Comparison of ENCODE assay signal across 9 cellular contexts in genomic region chr18:73842795-73843394, GRCh38.
A peak's percentile ranks its signal among the peaks of the same experiment; 100 is the strongest.
DNase-seq lines count a peak whose midpoint lies in the region; ATAC-seq, FAIRE-seq and TF ChIP-seq lines count a peak whose summit lies in the region.
"Had no signal": no experiment of that assay in that cellular context is flagged by ENCODE, and none has a peak within 500 bp of the region (broad histone marks: within the 10 kb centered on the region; RNA-seq: fewer than 3 reads in every experiment).

No MANE protein-coding gene starts in this region.

- no peaks in the 10 kb centered on the region for H3K36me3 ChIP-seq in SK-N-MC (ENCODE audit: insufficient read depth, low read length)
- H3K36me3 ChIP-seq in astrocyte (ENCODE audit: insufficient read depth, low read length), result no peaks in the 10 kb centered on the region

- H3K4me1 Mint-ChIP-seq in astrocyte (ENCODE audit: low read depth, unreplicated experiment), result peaks cover 2% of the 10 kb centered on the region

- H3K4me3 ChIP-seq in SK-N-MC (peak overlapping the region; percentile 55), astrocyte (ENCODE audit: insufficient read depth, low read depth, low read length) (no peak overlapping the region)

- no peak overlapping the region for H3K9ac ChIP-seq in SK-N-MC (ENCODE audit: insufficient read length)
- H3K9ac ChIP-seq in astrocyte (ENCODE audit: low read length), result peak overlapping the region; percentile 44

- peak; percentile 99 for TF ChIP-seq CTCF in astrocyte (IDR thresholded peaks at IDR 0.05; ENCODE audit: insufficient read depth, low read depth, low read length)

- peaks cover 2% of the 10 kb centered on the region for H3K27me3 ChIP-seq in astrocyte (ENCODE audit: insufficient read depth, low read length)

- H3K27ac ChIP-seq in SK-N-MC (no peak overlapping the region), astrocyte (ENCODE audit: low read depth, low read length) (no peak overlapping the region)
- H3K27ac ChIP-seq: epithelial cell of prostate had no signal

- H3K4me1 ChIP-seq in astrocyte (ENCODE audit: insufficient read depth, low read length), result no peaks in the 10 kb centered on the region

- H3K9me3 Mint-ChIP-seq in astrocyte (ENCODE audit: unreplicated experiment), result peaks cover 1% of the 10 kb centered on the region

- no peaks in the 10 kb centered on the region for H3K36me3 Mint-ChIP-seq in astrocyte (ENCODE audit: low read depth, unreplicated experiment)

- DNase-seq in EH (ENCODE audit: low read depth) (peak; percentile 58), HPDE6-E6E7 (ENCODE audit: extremely low spot score) (peak; percentile 14), SK-N-MC (ENCODE audit: low read depth, low spot score) (no peak), astrocyte (ENCODE audit: low read depth) (peak; percentile 29), iPS DF 4.7 (ENCODE audit: extremely low read depth, low spot score) (peak; percentile 7), HuH-7.5 (ENCODE audit: low spot score) (no peak)
- DNase-seq in stimulated activated CD4-positive, alpha-beta T cell treated with anti-CD3 and anti-CD28 coated beads, Interleukin-1b, Interleukin-23, amount 100 ng/mL, for 24 hours (ENCODE audit: low read depth in 4 of 4, low spot score in 1 of 4), result peak; percentile 7 to 18 (median 12)

- no peak overlapping the region for H3K27ac Mint-ChIP-seq in astrocyte (ENCODE audit: unreplicated experiment)

- no peaks in the 10 kb centered on the region for H4K20me1 ChIP-seq in astrocyte (ENCODE audit: insufficient read depth, low read length)

- H3K4me2 ChIP-seq in astrocyte (ENCODE audit: low read length), result peak overlapping the region; percentile 75

- peaks cover 2% of the 10 kb centered on the region for H3K27me3 Mint-ChIP-seq in astrocyte (ENCODE audit: low read depth, unreplicated experiment)

- peak overlapping the region; percentile 39 for H2AFZ ChIP-seq in astrocyte (ENCODE audit: low read depth, low read length)

- no peaks in the 10 kb centered on the region for H3K79me2 ChIP-seq in astrocyte (ENCODE audit: insufficient read depth, low read length)

- ATAC-seq in GM21360 (IDR thresholded peaks at IDR 0.05; ENCODE audit: unreplicated experiment), result peak; percentile 78

- H3K9me3 ChIP-seq in SK-N-MC (ENCODE audit: low read depth, low read length), result no peaks in the 10 kb centered on the region
- no peaks in the 10 kb centered on the region for H3K9me3 ChIP-seq in astrocyte (ENCODE audit: insufficient read depth, low read depth, low read length)

- no peak overlapping the region for H3K4me3 Mint-ChIP-seq in astrocyte (ENCODE audit: unreplicated experiment)

- no peak for FAIRE-seq in astrocyte (lab: Jason Lieb, UNC)

Comparison
In these comparisons a context has a peak if more than half of its experiments do, and no peak if none do; other contexts are left out.
1. DNase-seq: peak in EH (single experiment), HPDE6-E6E7 (single experiment), astrocyte (single experiment), iPS DF 4.7 (single experiment) and stimulated activated CD4-positive, alpha-beta T cell treated with anti-CD3 and anti-CD28 coated beads, Interleukin-1b, Interleukin-23, amount 100 ng/mL, for 24 hours (4 of 4); none in SK-N-MC (single experiment) and HuH-7.5 (single experiment).